In the genomic region with DNA sequence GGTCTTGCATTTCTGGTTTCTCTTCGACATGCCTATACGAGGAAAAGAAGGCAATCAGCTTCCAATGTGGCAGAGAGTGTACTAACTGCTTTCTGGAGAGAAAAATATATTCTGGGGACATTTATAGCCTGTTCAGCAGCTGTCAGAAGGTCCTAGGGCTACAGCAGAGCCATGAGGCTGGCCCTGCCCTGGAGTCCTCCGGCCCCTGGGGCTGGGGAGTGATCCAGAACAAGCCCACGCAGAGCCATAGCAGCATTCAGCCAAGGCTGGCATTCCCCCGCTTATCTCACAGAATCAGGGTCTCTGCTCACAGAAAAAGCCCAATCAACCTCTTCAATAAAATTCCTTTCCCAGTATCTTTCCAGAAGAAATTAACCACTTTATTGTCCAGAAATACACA, we compare ENCODE assay signal across 1 cellular context.
TF ChIP-seq lines count a peak whose summit lies in the region.

No MANE protein-coding gene starts in this region.

TF ChIP-seq in SK-N-SH, 30 proteins besides CTCF, POLR2A, EP300 and RAD21 (continued from another document):
- TF ChIP-seq, protein P1, sequence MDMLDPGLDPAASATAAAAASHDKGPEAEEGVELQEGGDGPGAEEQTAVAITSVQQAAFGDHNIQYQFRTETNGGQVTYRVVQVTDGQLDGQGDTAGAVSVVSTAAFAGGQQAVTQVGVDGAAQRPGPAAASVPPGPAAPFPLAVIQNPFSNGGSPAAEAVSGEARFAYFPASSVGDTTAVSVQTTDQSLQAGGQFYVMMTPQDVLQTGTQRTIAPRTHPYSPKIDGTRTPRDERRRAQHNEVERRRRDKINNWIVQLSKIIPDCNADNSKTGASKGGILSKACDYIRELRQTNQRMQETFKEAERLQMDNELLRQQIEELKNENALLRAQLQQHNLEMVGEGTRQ (IDR thresholded peaks at IDR 0.05; ENCODE audit: borderline replicate concordance, low read depth, low read length): no peak
